ENCODE assay signal across 29 cellular contexts in genomic region chr7:147048864-147049263, GRCh38.
"Had no signal": no experiment of that assay in that cellular context is flagged by ENCODE, and none has a peak within 500 bp of the region (broad histone marks: within the 10 kb centered on the region; RNA-seq: fewer than 3 reads in every experiment).

No MANE protein-coding gene starts in this region.

- H3K4me2 ChIP-seq: smooth muscle cell had no signal

- H3K36me3 ChIP-seq: neutrophil, right lobe of liver, spleen, suprapubic skin, tibial artery, transverse colon, upper lobe of right lung, uterus had no signal

- H3K27me3 ChIP-seq: neutrophil, right lobe of liver, spleen, suprapubic skin, testis, tibial artery, transverse colon, upper lobe of right lung, uterus had no signal

- H3K27ac ChIP-seq: neutrophil, parathyroid adenoma, psoas muscle, right lobe of liver, skin epidermis, spleen, suprapubic skin, testis, tibial artery, transverse colon, upper lobe of right lung, uterus had no signal

- H2AFZ ChIP-seq: parathyroid adenoma had no signal

- H3K4me1 ChIP-seq: parathyroid adenoma, psoas muscle, right lobe of liver, spleen, suprapubic skin, testis, tibial artery, transverse colon, upper lobe of right lung, uterus had no signal

- H3K79me2 ChIP-seq: parathyroid adenoma had no signal

- H3K4me3 ChIP-seq: psoas muscle, right lobe of liver, skin epidermis, smooth muscle cell, spleen, suprapubic skin, testis, tibial artery, transverse colon, upper lobe of right lung, uterus had no signal

- ATAC-seq: naive thymus-derived CD8-positive, alpha-beta T cell; natural killer cell treated with Interleukin-12 subunit alpha and Interleukin-12 subunit beta and Interleukin-15 and Interleukin-18, amount 100 ng/mL, for 72 hours; psoas muscle; right cardiac atrium; right lobe of liver; stimulated activated memory B cell treated with anti-CD40 and anti-IgM and Interleukin-4, amounts not matched to agents 10 μg/mL and 1 μg/mL and 100 μg/mL, for 72 hours; stimulated activated naive CD8-positive, alpha-beta T cell treated with anti-CD3 and anti-CD28 coated beads, Interleukin-15, amount 100 ng/mL, for 72 hours; stimulated activated naive CD8-positive, alpha-beta T cell treated with anti-CD3 and anti-CD28 coated beads, Interleukin-15, Interleukin-2, amounts not matched to agents 100 U/mL and 50 U/mL, for 24 hours; upper lobe of right lung had no signal

- H3K9me3 ChIP-seq: neutrophil, psoas muscle, right lobe of liver, spleen, suprapubic skin, testis, tibial artery, transverse colon, upper lobe of right lung, uterus had no signal

- DNase-seq: naive thymus-derived CD8-positive, alpha-beta T cell; nephron progenitor cell; nucleus accumbens; posterior cingulate gyrus; psoas muscle; right cardiac atrium; right lobe of liver; spleen; stimulated activated CD4-positive, alpha-beta T cell treated with anti-CD3 and anti-CD28 coated beads, Interleukin-12 subunit alpha, Interleukin-12 subunit beta, amount 100 ng/mL, for 4 hours; stimulated activated CD4-positive, alpha-beta T cell treated with anti-CD3 and anti-CD28 coated beads, Interleukin-1b, Interleukin-23, amount 100 ng/mL, for 48 hours; stimulated activated CD4-positive, alpha-beta T cell treated with anti-CD3 and anti-CD28 coated beads, Interleukin-4, amount 100 ng/mL, for 1 hour; stimulated activated CD4-positive, alpha-beta T cell treated with anti-CD3 and anti-CD28 coated beads, Interleukin-4, amount 100 ng/mL, for 4 hours; stimulated activated CD8-positive, alpha-beta memory T cell treated with anti-CD3 and anti-CD28 coated beads, Interleukin-4, amount 100 ng/mL, for 48 hours; stimulated activated naive CD4-positive, alpha-beta T cell; stimulated activated naive CD8-positive, alpha-beta T cell treated with anti-CD3 and anti-CD28 coated beads, Interleukin-15, amount 100 ng/mL, for 72 hours; stimulated activated naive CD8-positive, alpha-beta T cell treated with anti-CD3 and anti-CD28 coated beads, Interleukin-15, Interleukin-2, amounts not matched to agents 100 U/mL and 50 U/mL, for 24 hours; substantia nigra; testis; tibial artery; transverse colon; upper lobe of right lung; uterus had no signal
